ENCODE assay signal across 29 cellular contexts in genomic region chr18:11548940-11549551, GRCh38.
"Had no signal": no experiment of that assay in that cellular context is flagged by ENCODE, and none has a peak within 500 bp of the region (broad histone marks: within the 10 kb centered on the region; RNA-seq: fewer than 3 reads in every experiment).

No MANE protein-coding gene starts in this region.

- H3K27ac Mint-ChIP-seq: activated CD4-positive, alpha-beta memory T cell treated with anti-CD3 and anti-CD28 coated beads for 36 hours; activated CD4-positive, alpha-beta T cell treated with anti-CD3 and anti-CD28 coated beads, Interleukin-2, amount 10 ng/mL, durations not matched to agents 7 days and 5 days; activated naive CD4-positive, alpha-beta T cell treated with anti-CD3 and anti-CD28 coated beads, Interleukin-2, amount 10 ng/mL, durations not matched to agents 7 days and 5 days; activated naive CD8-positive, alpha-beta T cell treated with anti-CD3 and anti-CD28 coated beads for 36 hours; activated T-helper 17 cell treated with anti-CD3 and anti-CD28 coated beads, Interleukin-2, amount 50 U/mL, for 72 hours; T-cell had no signal

- DNase-seq: activated CD4-positive, alpha-beta memory T cell treated with anti-CD3 and anti-CD28 coated beads for 36 hours; activated CD4-positive, alpha-beta T cell treated with anti-CD3 and anti-CD28 coated beads, Interleukin-2, amount 10 ng/mL, durations not matched to agents 7 days and 5 days; activated CD4-positive, CD25-positive, alpha-beta regulatory T cell; activated CD8-positive, alpha-beta memory T cell treated with anti-CD3 and anti-CD28 coated beads for 24 hours; activated gamma-delta T cell; activated naive CD4-positive, alpha-beta T cell treated with anti-CD3 and anti-CD28 coated beads, Interleukin-2, amount 10 ng/mL, durations not matched to agents 7 days and 5 days; activated naive CD8-positive, alpha-beta T cell treated with anti-CD3 and anti-CD28 coated beads for 36 hours; activated T-cell treated with anti-CD3 and anti-CD28 coated beads, Interleukin-2, amount 50 U/mL, for 48 hours; MG63; MV-4-11; NCI-H1092 treated with DMSO at 0.1 percent for 48 hours; NCI-H1417 treated with DMSO at 0.1 percent for 48 hours; NCI-H1694; NCI-H2029; NCI-H2107; NCI-H2171 treated with DMSO at 0.1 percent for 48 hours; NCI-H226; NCI-H526 treated with DMSO at 0.1 percent for 48 hours; NCI-H82; OCI-M1; RPMI8226; T-cell; T-helper 2 cell had no signal

- H3K4me1 Mint-ChIP-seq: activated naive CD4-positive, alpha-beta T cell treated with anti-CD3 and anti-CD28 coated beads, Interleukin-2, amount 10 ng/mL, durations not matched to agents 7 days and 5 days; activated naive CD8-positive, alpha-beta T cell treated with anti-CD3 and anti-CD28 coated beads for 36 hours had no signal

- H3K27ac ChIP-seq: breast epithelium, SK-N-MC, VCaP had no signal

- H3K36me3 ChIP-seq: breast epithelium, MG63 had no signal

- ATAC-seq: activated T-helper 17 cell treated with anti-CD3 and anti-CD28 coated beads, Interleukin-2, amount 50 U/mL, for 72 hours; Panc1; Right ventricle myocardium inferior; T-cell had no signal

- H3K4me3 Mint-ChIP-seq: activated CD4-positive, alpha-beta memory T cell treated with anti-CD3 and anti-CD28 coated beads for 36 hours; activated CD4-positive, alpha-beta T cell treated with anti-CD3 and anti-CD28 coated beads, Interleukin-2, amount 10 ng/mL, durations not matched to agents 7 days and 5 days; activated naive CD4-positive, alpha-beta T cell treated with anti-CD3 and anti-CD28 coated beads, Interleukin-2, amount 10 ng/mL, durations not matched to agents 7 days and 5 days; activated naive CD8-positive, alpha-beta T cell treated with anti-CD3 and anti-CD28 coated beads for 36 hours; activated T-helper 17 cell treated with anti-CD3 and anti-CD28 coated beads, Interleukin-2, amount 50 U/mL, for 72 hours; T-cell had no signal

- H3K4me3 ChIP-seq: breast epithelium, MG63, SK-N-MC had no signal

- H3K27me3 Mint-ChIP-seq: activated CD4-positive, alpha-beta T cell treated with anti-CD3 and anti-CD28 coated beads, Interleukin-2, amount 10 ng/mL, durations not matched to agents 7 days and 5 days; activated T-helper 17 cell treated with anti-CD3 and anti-CD28 coated beads, Interleukin-2, amount 50 U/mL, for 72 hours had no signal

- H3K4me1 ChIP-seq: breast epithelium had no signal

- H3K27me3 ChIP-seq: breast epithelium had no signal

- H3K36me3 Mint-ChIP-seq: activated CD4-positive, alpha-beta memory T cell treated with anti-CD3 and anti-CD28 coated beads for 36 hours; activated naive CD4-positive, alpha-beta T cell treated with anti-CD3 and anti-CD28 coated beads, Interleukin-2, amount 10 ng/mL, durations not matched to agents 7 days and 5 days; activated naive CD8-positive, alpha-beta T cell treated with anti-CD3 and anti-CD28 coated beads for 36 hours; T-cell had no signal
